Comparison of ENCODE assay signal across 22 cellular contexts in genomic region chr19:44605547-44605946, GRCh38. TPM values are rescaled to one million over a fixed set of nuclear protein-coding genes. Genes with fewer than 3 reads are reported as not detected.
DNase-seq lines count a peak whose midpoint lies in the region; ATAC-seq, FAIRE-seq and TF ChIP-seq lines count a peak whose summit lies in the region.
"Had no signal": no experiment of that assay in that cellular context is flagged by ENCODE, and none has a peak within 500 bp of the region (broad histone marks: within the 10 kb centered on the region; RNA-seq: fewer than 3 reads in every experiment).

No MANE protein-coding gene starts in this region.

- H3K9me3 ChIP-seq in IMR-90 (ENCODE audit: control insufficient read depth, insufficient read depth, low read length) (no peaks in the 10 kb centered on the region), K562 (replicated peaks; ENCODE audit: control insufficient read depth, insufficient read depth, low read depth, low read length) (no peaks in the 10 kb centered on the region)
- H3K9me3 ChIP-seq: A549, BE2C, HAP-1 had no signal

- no peak overlapping the region for H4K5ac ChIP-seq in IMR-90 (ENCODE audit: low read depth, low read length)

- peaks cover 0 to 3% of the 10 kb centered on the region in 2 experiments; a peak in 1 of 4 replicates for H3K79me1 ChIP-seq in IMR-90 (ENCODE audit: low read depth in 1 of 2, low read length in 2 of 2)

- peak overlapping the region; percentile 62; the same call in 1 of the 2 replicates for H3K4ac ChIP-seq in IMR-90 (ENCODE audit: low read depth, low read length)

- TF ChIP-seq POLR2A in IMR-90 (IDR thresholded peaks at IDR 0.05; ENCODE audit: low read depth, low read length) (no peak), K562 (conservative IDR thresholded peaks at IDR 0.05) (no peak)

- no peak overlapping the region for H3K18ac ChIP-seq in IMR-90 (ENCODE audit: low read depth, low read length)

- peak overlapping the region; percentile 31; the same call in 1 of the 2 replicates for H2BK20ac ChIP-seq in IMR-90 (ENCODE audit: low read depth, low read length)

- in situ Hi-C loops in IMR-90 (cut with MboI; ENCODE audit: low sequenced_read_pairs) = no loop called here
- in situ Hi-C loops in K562 (cut with MboI) = no loop called here

- peak overlapping the region; percentile 57 for H4K91ac ChIP-seq in IMR-90 (ENCODE audit: insufficient read depth, low read depth, low read length)

- intact Hi-C loops in Calu3 (cut with micrococcal nuclease; ENCODE audit: unreplicated experiment) (no loop called here), IMR-90 (cut with micrococcal nuclease) (no loop called here), K562 (cut with micrococcal nuclease) (no loop called here)

- H3K4me2 ChIP-seq in IMR-90 (ENCODE audit: low read depth, low read length) = no peak overlapping the region
- no peak overlapping the region for H3K4me2 ChIP-seq in K562 (ENCODE audit: insufficient read depth, low read length)
- H3K4me2 ChIP-seq: A549 had no signal

- H2BK5ac ChIP-seq in IMR-90 (ENCODE audit: low read depth, low read length, poor library complexity, severe bottlenecking) = no peak overlapping the region

- H3K27ac ChIP-seq in IMR-90 (ENCODE audit: insufficient read depth, low read length) = no peak overlapping the region
- H3K27ac ChIP-seq in K562 (ENCODE audit: extremely low read depth, low read depth, low read length) = no peak overlapping the region

- no peaks in the 10 kb centered on the region for H3K79me2 ChIP-seq in K562 (ENCODE audit: control insufficient read depth, insufficient read depth, low read length)

- peak overlapping the region; percentile 88 for H2AK5ac ChIP-seq in IMR-90 (ENCODE audit: low read depth, low read length)

- H3K4me1 ChIP-seq in IMR-90 (ENCODE audit: control insufficient read depth, insufficient read depth, low read length) (peaks cover 23% of the 10 kb centered on the region), K562 (replicated peaks in 1 of 2; ENCODE audit: control insufficient read depth in 2 of 2, insufficient read depth in 2 of 2, low read length in 2 of 2) (peaks cover 7 to 11% of the 10 kb centered on the region in 2 experiments; a peak in 4 of 5 replicates)
- H3K4me1 ChIP-seq: BE2C had no signal

- H3K4me1 Mint-ChIP-seq in Calu3 (ENCODE audit: low read depth, unreplicated experiment) = peaks cover 48% of the 10 kb centered on the region
- peaks cover 40% of the 10 kb centered on the region for H3K4me1 Mint-ChIP-seq in progenitor cell of endocrine pancreas (ENCODE audit: low read depth)
- H3K4me1 Mint-ChIP-seq in effector memory CD8-positive, alpha-beta T cell (ENCODE audit: low read depth in 2 of 2) = no peaks in the 10 kb centered on the region

- H2AK9ac ChIP-seq in IMR-90 (replicated peaks; ENCODE audit: low read depth, low read length, poor library complexity) = no peak overlapping the region

- POLR2A ChIA-PET in IMR-90 (lab: Charles Lee; ENCODE audit: unreplicated experiment) = interaction anchor here (0.5 kb wide), 1 partner anchor 38 kb away, joined by 4 read pairs; no protein-coding TSS in a partner anchor
- POLR2A ChIA-PET in K562 (lab: Yijun Ruan, JAX) = interaction anchor here (0.5 to 1.5 kb wide), 2 partner anchors 10 to 839 kb away, joined by 3 to 8 read pairs; no protein-coding TSS in a partner anchor

- H3K4me3 ChIP-seq in IMR-90 (ENCODE audit: insufficient read depth, low read depth, low read length) (no peak overlapping the region), K562 (no peak overlapping the region)
- H3K4me3 ChIP-seq: A549; BLaER1 treated with 17β-estradiol and CSF1 and Interleukin-3, amounts not matched to agents 10 nM and 100 nM; GM23338; HAP-1 had no signal

- H3K27ac Mint-ChIP-seq in Calu3 (ENCODE audit: unreplicated experiment) = peak overlapping the region; percentile 65
- H3K27ac Mint-ChIP-seq in progenitor cell of endocrine pancreas = peak overlapping the region; percentile 49
- H3K27ac Mint-ChIP-seq in effector memory CD8-positive, alpha-beta T cell = no peak overlapping the region
- H3K27ac Mint-ChIP-seq: CD14-positive monocyte; CD4-positive, alpha-beta memory T cell; GM23338 had no signal

- no peak for FAIRE-seq in K562 (lab: Jason Lieb, UNC)
- no peak for FAIRE-seq in RCC 7860 (lab: Jason Lieb, UNC)
- FAIRE-seq: A549, G401.6, H54 had no signal

- ATAC-seq in IMR-90 (ENCODE audit: low read depth) (no peak), K562 (no peak)
- no peak for ATAC-seq in effector memory CD8-positive, alpha-beta T cell (replicated peaks)
- ATAC-seq: A549, GM23338 had no signal

- H4K20me1 ChIP-seq in IMR-90 (ENCODE audit: insufficient read depth, low read length) (no peaks in the 10 kb centered on the region), K562 (replicated peaks; ENCODE audit: control insufficient read depth, insufficient read depth, low read length) (no peaks in the 10 kb centered on the region; the same call in 1 of the 2 replicates)
- H4K20me1 ChIP-seq: BLaER1 treated with 17β-estradiol and CSF1 and Interleukin-3, amounts not matched to agents 10 nM and 100 nM had no signal

- H3K23ac ChIP-seq in IMR-90 (ENCODE audit: low read depth, low read length) = no peak overlapping the region

- no peak overlapping the region for H3K56ac ChIP-seq in IMR-90 (ENCODE audit: extremely low read depth, insufficient read depth, low read length)

- TF ChIP-seq EP300 in K562 (IDR thresholded peaks at IDR 0.05; ENCODE audit: low read length) = no peak

- no peaks in the 10 kb centered on the region for H3K36me3 ChIP-seq in IMR-90 (ENCODE audit: control insufficient read depth, insufficient read depth, low read length)
- no peaks in the 10 kb centered on the region for H3K36me3 ChIP-seq in K562 (ENCODE audit: control insufficient read depth, insufficient read depth, low read length)
- H3K36me3 ChIP-seq: BE2C; BLaER1 treated with 17β-estradiol and CSF1 and Interleukin-3, amounts not matched to agents 10 nM and 100 nM; HAP-1 had no signal

- peak overlapping the region in 1 of 2 experiments; percentile 26; a peak in 1 of 4 replicates for H4K8ac ChIP-seq in IMR-90 (ENCODE audit: low read depth in 2 of 2, low read length in 2 of 2)

- peak overlapping the region; percentile 60 for H3K14ac ChIP-seq in IMR-90 (replicated peaks; ENCODE audit: low read depth, low read length)

- H2BK15ac ChIP-seq in IMR-90 (ENCODE audit: low read depth, low read length) = peak overlapping the region; percentile 97

- H2AFZ ChIP-seq in IMR-90 (replicated peaks; ENCODE audit: low read length, poor library complexity) = no peak overlapping the region
- H2AFZ ChIP-seq in K562 (ENCODE audit: low read depth, low read length) = 0 out of 2 replicates have a peak overlapping the region, but pooled peaks have one; percentile 14
- H2AFZ ChIP-seq: GM23338 had no signal

- no peak for TF ChIP-seq RAD21 in IMR-90 (IDR thresholded peaks at IDR 0.05; ENCODE audit: low read length)
- TF ChIP-seq RAD21 in K562 (CRISPR knock-in tag; conservative IDR thresholded peaks at IDR 0.05 in 1 of 2, IDR thresholded peaks at IDR 0.05 in 1 of 2) = no peak

- peaks cover 7% of the 10 kb centered on the region for H3K36me3 Mint-ChIP-seq in Calu3 (ENCODE audit: insufficient read depth, unreplicated experiment)
- no peaks in the 10 kb centered on the region for H3K36me3 Mint-ChIP-seq in progenitor cell of endocrine pancreas (ENCODE audit: insufficient read depth)
- peaks cover 3% of the 10 kb centered on the region for H3K36me3 Mint-ChIP-seq in effector memory CD8-positive, alpha-beta T cell (ENCODE audit: insufficient read depth)
- H3K36me3 Mint-ChIP-seq: CD14-positive monocyte; CD4-positive, alpha-beta memory T cell had no signal

- no peak for DNase-seq in Calu3
- no peak for DNase-seq in IMR-90
- DNase-seq in K562 (ENCODE audit: extremely low read depth in 1 of 4, low spot score in 3 of 4) = no peak
- DNase-seq in progenitor cell of endocrine pancreas (ENCODE audit: low spot score, unreplicated experiment) = no peak
- DNase-seq in RCC 7860 (ENCODE audit: low spot score) = no peak
- DNase-seq in NCI-H446 treated with DMSO at 0.1 percent for 48 hours (lab: John Stamatoyannopoulos, UW) = no peak
- no peak for DNase-seq in effector memory CD8-positive, alpha-beta T cell
- DNase-seq: 8988T; ACHN; AML-193; BE2C; CD4-positive, alpha-beta memory T cell; COR-L47; DMS153; DND-41 had no signal

- BruUV-seq in Calu3 (replicated peaks; lab: Mats Ljungman, UMichigan) = no TSS peak
- no TSS peak for BruUV-seq in IMR-90 (replicated peaks; lab: Mats Ljungman, UMichigan)
- no TSS peak for BruUV-seq in K562 (replicated peaks; lab: Mats Ljungman, UMichigan)

- no peak overlapping the region for H3K9ac ChIP-seq in IMR-90 (ENCODE audit: low read depth, low read length)
- no peak overlapping the region for H3K9ac ChIP-seq in K562 (ENCODE audit: insufficient read depth in 1 of 2, low read depth in 2 of 2, low read length in 2 of 2)
- H3K9ac ChIP-seq: BLaER1 treated with 17β-estradiol and CSF1 and Interleukin-3, amounts not matched to agents 10 nM and 100 nM had no signal

- H3K27me3 Mint-ChIP-seq in Calu3 (ENCODE audit: unreplicated experiment) (no peaks in the 10 kb centered on the region), progenitor cell of endocrine pancreas (no peaks in the 10 kb centered on the region)
- peaks cover 13 to 27% of the 10 kb centered on the region in 2 donors for H3K27me3 Mint-ChIP-seq in effector memory CD8-positive, alpha-beta T cell

- dilution Hi-C loops in IMR-90 (cut with HindIII; ENCODE audit: low sequenced_read_pairs, unreplicated experiment) = no loop called here

- no peaks in the 10 kb centered on the region for H3K27me3 ChIP-seq in IMR-90 (ENCODE audit: control insufficient read depth, insufficient read depth, low read length)
- H3K27me3 ChIP-seq in K562 (ENCODE audit: control insufficient read depth in 2 of 2, insufficient read depth in 2 of 2, low read length in 2 of 2) = peaks cover 0 to 6% of the 10 kb centered on the region in 2 experiments; a peak in 2 of 5 replicates
- H3K27me3 ChIP-seq: BE2C; BLaER1 treated with 17β-estradiol and CSF1 and Interleukin-3, amounts not matched to agents 10 nM and 100 nM had no signal

- peak overlapping the region; percentile 65 for H2BK120ac ChIP-seq in IMR-90 (ENCODE audit: low read depth, low read length)

- H3K9me3 Mint-ChIP-seq in Calu3 (ENCODE audit: low read depth, unreplicated experiment) = no peaks in the 10 kb centered on the region
- H3K9me3 Mint-ChIP-seq in progenitor cell of endocrine pancreas (ENCODE audit: low read depth) = no peaks in the 10 kb centered on the region
- no peaks in the 10 kb centered on the region for H3K9me3 Mint-ChIP-seq in effector memory CD8-positive, alpha-beta T cell
- H3K9me3 Mint-ChIP-seq: GM23338 had no signal

- CTCF ChIA-PET in Calu3 (lab: Charles Lee) (no interaction called here), IMR-90 (lab: Yijun Ruan, JAX) (no interaction called here), K562 (lab: Yijun Ruan, JAX; ENCODE audit: low intra/inter-chr PET ratio) (no interaction called here)

- H3K4me3 Mint-ChIP-seq in Calu3 (ENCODE audit: low read depth, unreplicated experiment) (no peak overlapping the region), progenitor cell of endocrine pancreas (ENCODE audit: low read depth) (no peak overlapping the region)
- no peak overlapping the region for H3K4me3 Mint-ChIP-seq in effector memory CD8-positive, alpha-beta T cell
- H3K4me3 Mint-ChIP-seq: CD14-positive monocyte, GM23338 had no signal

- peaks cover 18% of the 10 kb centered on the region for H3K9me1 ChIP-seq in IMR-90 (ENCODE audit: insufficient read depth, low read length)
- H3K9me1 ChIP-seq in K562 (ENCODE audit: control insufficient read depth, insufficient read depth, low read length) = no peaks in the 10 kb centered on the region

- TF ChIP-seq CTCF in Calu3 (IDR thresholded peaks at IDR 0.05; ENCODE audit: unreplicated experiment) (no peak), IMR-90 (conservative IDR thresholded peaks at IDR 0.05; ENCODE audit: low read depth, low read length) (no peak), K562 (IDR thresholded peaks at IDR 0.05 in 2 of 3, conservative IDR thresholded peaks at IDR 0.05 in 1 of 3; ENCODE audit: insufficient read depth in 2 of 3, low read depth in 1 of 3, low read length in 3 of 3) (no peak), progenitor cell of endocrine pancreas (IDR thresholded peaks at IDR 0.05; ENCODE audit: unreplicated experiment) (no peak)

- no CpG with 5 or more reads among the region's 1 CpG for WGBS in IMR-90 (ENCODE audit: extremely low coverage in 2 of 2, insufficient read length in 1 of 2), 2 experiments
- WGBS in K562 (ENCODE audit: insufficient coverage, low coverage, missing lambda C conversion rate) = 14% methylated on average over 1 of the region's 1 CpG

RNA-seq across cellular contexts. Expression of gene IGSF23, which starts 7.8 kb away (rescaled TPM):
- total RNA-seq in Calu3 (2022) = not detected in 2 replicates
- total RNA-seq in IMR-90 (2012; rRNA removed) = under 0.01 TPM in 1 of 2 replicates, not detected in the other
- 0.26 and 0.27 TPM in 2 replicates for polyA plus RNA-seq in IMR-90 (2012; rRNA removed)
- 0.15 and 0.22 TPM in 2 replicates for polyA plus RNA-seq in IMR-90 (2012; cell fraction: cytosol; rRNA removed)
- polyA plus RNA-seq in IMR-90 (2012; cell fraction: nucleus; rRNA removed; ENCODE audit: low replicate concordance) = 0.14 TPM in 1 of 2 replicates, not detected in the other
- not detected in 2 replicates for total RNA-seq in K562 (2011; cell fraction: chromatin; rRNA removed; ENCODE audit: low replicate concordance)
- total RNA-seq in K562 (2011; cell fraction: nucleolus; rRNA removed) = not detected in 2 replicates
- total RNA-seq in K562 (2011; cell fraction: nucleoplasm; rRNA removed) = not detected in 2 replicates
- not detected in 2 replicates for total RNA-seq in K562 (2014; rRNA removed)
- total RNA-seq in K562 (2014; rRNA removed; fragmentation: Illumina TruSeq; extraction: Trizol) = not detected in 2 replicates
- total RNA-seq in K562 (2015; rRNA removed; fragmentation: Illumina TruSeq; extraction: Trizol) = not detected in 2 replicates
- not detected in 2 replicates for total RNA-seq in K562 (2021)
- polyA plus RNA-seq in K562 (2011; rRNA removed) = not detected in 2 replicates
- polyA plus RNA-seq in K562 (2011; cell fraction: cytosol; rRNA removed) = not detected in 2 replicates
- polyA plus RNA-seq in K562 (2011; cell fraction: nucleus; rRNA removed) = not detected in 2 replicates
- not detected in 2 replicates for polyA plus RNA-seq in K562 (2012)
- not detected in 2 replicates for polyA plus RNA-seq in K562 (2014; fragmentation: Illumina TruSeq; extraction: Trizol)
- polyA plus RNA-seq in K562 (2014; fragmentation: Nextera tagmentation; extraction: Ambion mirVana) = not detected
- not detected in 2 replicates for polyA plus RNA-seq in K562 (2014; rRNA removed)
- not detected in 2 replicates for polyA minus RNA-seq in K562 (2011; rRNA and poly(A)+ RNA removed)
- not detected in 2 replicates for polyA minus RNA-seq in K562 (2011; cell fraction: cytosol; rRNA and poly(A)+ RNA removed)
- not detected in 2 replicates for polyA minus RNA-seq in K562 (2011; cell fraction: nucleus; rRNA and poly(A)+ RNA removed)
- 0.67 and 1.7 TPM in 2 replicates for total RNA-seq in progenitor cell of endocrine pancreas
- total RNA-seq: CD4-positive, alpha-beta memory T cell; GM23338 had no signal
- polyA plus RNA-seq: CD4-positive, alpha-beta memory T cell; GM23338 had no signal

RNA-seq across cellular contexts. Expression of gene PVR, which starts 38.2 kb away (rescaled TPM):
- 176 and 215 TPM in 2 replicates for total RNA-seq in Calu3 (2022)
- total RNA-seq in IMR-90 (2012; rRNA removed) = 93.0 and 106 TPM in 2 replicates
- 117 and 122 TPM in 2 replicates for polyA plus RNA-seq in IMR-90 (2012; rRNA removed)
- 62.8 and 141 TPM in 2 replicates for polyA plus RNA-seq in IMR-90 (2012; cell fraction: cytosol; rRNA removed)
- polyA plus RNA-seq in IMR-90 (2012; cell fraction: nucleus; rRNA removed; ENCODE audit: low replicate concordance) = 130 and 154 TPM in 2 replicates
- 8.9 and 19.4 TPM in 2 replicates for total RNA-seq in K562 (2011; cell fraction: chromatin; rRNA removed; ENCODE audit: low replicate concordance)
- total RNA-seq in K562 (2011; cell fraction: nucleolus; rRNA removed) = 20.8 and 21.8 TPM in 2 replicates
- 16.2 and 17.5 TPM in 2 replicates for total RNA-seq in K562 (2011; cell fraction: nucleoplasm; rRNA removed)
- total RNA-seq in K562 (2014; rRNA removed) = 13.8 and 17.0 TPM in 2 replicates
- total RNA-seq in K562 (2014; rRNA removed; fragmentation: Illumina TruSeq; extraction: Trizol) = 8.3 and 9.8 TPM in 2 replicates
- total RNA-seq in K562 (2015; rRNA removed; fragmentation: Illumina TruSeq; extraction: Trizol) = 9.8 and 10.8 TPM in 2 replicates
- total RNA-seq in K562 (2021) = 13.3 and 14.5 TPM in 2 replicates
- polyA plus RNA-seq in K562 (2011; rRNA removed) = 6.5 and 9.2 TPM in 2 replicates
- 11.9 and 12.0 TPM in 2 replicates for polyA plus RNA-seq in K562 (2011; cell fraction: cytosol; rRNA removed)
- 7.9 and 9.4 TPM in 2 replicates for polyA plus RNA-seq in K562 (2011; cell fraction: nucleus; rRNA removed)
- 8.0 and 21.3 TPM in 2 replicates for polyA plus RNA-seq in K562 (2012)
- polyA plus RNA-seq in K562 (2014; fragmentation: Illumina TruSeq; extraction: Trizol) = 13.9 and 14.0 TPM in 2 replicates
- polyA plus RNA-seq in K562 (2014; fragmentation: Nextera tagmentation; extraction: Ambion mirVana) = 1 to 10 TPM in 1 of 2 experiments, under 1 TPM in 1; 0.89 to 1.5 TPM
- polyA plus RNA-seq in K562 (2014; rRNA removed) = 9.1 and 10.9 TPM in 2 replicates
- 7.5 and 7.7 TPM in 2 replicates for polyA minus RNA-seq in K562 (2011; rRNA and poly(A)+ RNA removed)
- 6.1 and 6.3 TPM in 2 replicates for polyA minus RNA-seq in K562 (2011; cell fraction: cytosol; rRNA and poly(A)+ RNA removed)
- polyA minus RNA-seq in K562 (2011; cell fraction: nucleus; rRNA and poly(A)+ RNA removed) = 6.3 and 8.7 TPM in 2 replicates
- total RNA-seq in progenitor cell of endocrine pancreas = 61.2 and 64.3 TPM in 2 replicates

Comparison
In these comparisons a context has a peak if more than half of its experiments do, and no peak if none do; other contexts are left out.
1. H3K27ac Mint-ChIP-seq: peak in Calu3 (single experiment) and progenitor cell of endocrine pancreas (single experiment); none in effector memory CD8-positive, alpha-beta T cell (0 of 2).